Comparison of ENCODE assay signal across 8 cellular contexts in genomic region chr13:49219647-49220034, GRCh38. TPM values are rescaled to one million over a fixed set of nuclear protein-coding genes. Genes with fewer than 3 reads are reported as not detected.
DNase-seq lines count a peak whose midpoint lies in the region; ATAC-seq and TF ChIP-seq lines count a peak whose summit lies in the region.

No MANE protein-coding gene starts in this region.

- ATAC-seq in naive thymus-derived CD4-positive, alpha-beta T cell = no peak
- ATAC-seq in GM18517 (IDR thresholded peaks at IDR 0.05; ENCODE audit: unreplicated experiment) = no peak

- dilution Hi-C loops in mammary epithelial cell (cut with HindIII; ENCODE audit: low sequenced_read_pairs) = loop anchor here (5.0 kb wide), 1 partner anchor 73 kb away; no protein-coding TSS in a partner anchor

- no peak overlapping the region for H3K27ac Mint-ChIP-seq in naive thymus-derived CD4-positive, alpha-beta T cell

- H3K27me3 ChIP-seq in AG04450 (ENCODE audit: control insufficient read depth, insufficient read depth, low read length) = peaks cover 66% of the 10 kb centered on the region
- H3K27me3 ChIP-seq in H7 (ENCODE audit: control insufficient read depth, insufficient read depth, low read length) = peaks cover 76% of the 10 kb centered on the region
- peaks cover 41% of the 10 kb centered on the region for H3K27me3 ChIP-seq in mammary epithelial cell (ENCODE audit: insufficient read depth, low read length)
- H3K27me3 ChIP-seq in naive thymus-derived CD4-positive, alpha-beta T cell (ENCODE audit: control insufficient read depth in 2 of 2, insufficient read depth in 2 of 2, low read length in 2 of 2) = peaks cover 3 to 12% of the 10 kb centered on the region in 2 donors

- 77% methylated on average over 7 of the region's 17 CpGs for WGBS in mammary epithelial cell (ENCODE audit: low coverage, missing lambda C conversion rate)

- H3K4me1 Mint-ChIP-seq in naive thymus-derived CD4-positive, alpha-beta T cell = peaks cover 16 to 32% (median 20%) of the 10 kb centered on the region in 7 donors

- DNase-seq in AG04450 (ENCODE audit: low read depth, low spot score) (no peak), H7 (no peak), mammary epithelial cell (no peak), SIG-M5 (lab: John Stamatoyannopoulos, UW) (no peak), NOMO-1 (lab: John Stamatoyannopoulos, UW; ENCODE audit: unreplicated experiment in 2 of 2) (no peak)
- DNase-seq in naive thymus-derived CD4-positive, alpha-beta T cell = peak in 1 of 9 donors; percentile 18
- DNase-seq in stimulated activated naive CD4-positive, alpha-beta T cell treated with Interleukin-2 at 50 U/mL for 16 hours (lab: John Stamatoyannopoulos, UW) = no peak

- peak overlapping the region; percentile 63 for H2AFZ ChIP-seq in mammary epithelial cell (ENCODE audit: low read depth, low read length)

- intact Hi-C loops in mammary epithelial cell (cut with micrococcal nuclease) = no loop called here
- intact Hi-C loops in naive thymus-derived CD4-positive, alpha-beta T cell (cut with micrococcal nuclease) = no loop called here

- H3K4me3 Mint-ChIP-seq in naive thymus-derived CD4-positive, alpha-beta T cell = peak overlapping the region; percentile 32 to 80 (median 73)

- peak overlapping the region; percentile 67 for H3K4me2 ChIP-seq in mammary epithelial cell (ENCODE audit: insufficient read depth, low read depth, low read length)

- peaks cover 48 to 67% (median 55%) of the 10 kb centered on the region in 5 donors for H3K27me3 Mint-ChIP-seq in naive thymus-derived CD4-positive, alpha-beta T cell

- peaks cover 0 to 15% (median 2%) of the 10 kb centered on the region in 11 donors for H3K9me3 Mint-ChIP-seq in naive thymus-derived CD4-positive, alpha-beta T cell

- no peaks in the 10 kb centered on the region for H3K36me3 ChIP-seq in H7 (replicated peaks; ENCODE audit: control insufficient read depth, insufficient read depth, low read length)
- no peaks in the 10 kb centered on the region for H3K36me3 ChIP-seq in mammary epithelial cell (ENCODE audit: insufficient read depth, low read length)
- no peaks in the 10 kb centered on the region for H3K36me3 ChIP-seq in naive thymus-derived CD4-positive, alpha-beta T cell (ENCODE audit: control insufficient read depth in 2 of 3, insufficient read depth in 3 of 3, low read length in 3 of 3)

- H4K20me1 ChIP-seq in mammary epithelial cell (ENCODE audit: insufficient read depth, low read length) = no peaks in the 10 kb centered on the region

- peaks cover 4% of the 10 kb centered on the region; the same call in 1 of the 2 replicates for H3K9me3 ChIP-seq in AG04450 (ENCODE audit: control insufficient read depth, insufficient read depth, low read length)
- no peaks in the 10 kb centered on the region for H3K9me3 ChIP-seq in mammary epithelial cell (replicated peaks; ENCODE audit: insufficient read depth, low read length)
- no peaks in the 10 kb centered on the region for H3K9me3 ChIP-seq in naive thymus-derived CD4-positive, alpha-beta T cell (ENCODE audit: control insufficient read depth in 2 of 3, low read length in 3 of 3)

- TF ChIP-seq CTCF in AG04450 (IDR thresholded peaks at IDR 0.05; ENCODE audit: low read depth, low read length) (no peak), mammary epithelial cell (conservative IDR thresholded peaks at IDR 0.05 in 1 of 2, IDR thresholded peaks at IDR 0.05 in 1 of 2; ENCODE audit: extremely low read depth in 1 of 2, insufficient read depth in 1 of 2, low read depth in 1 of 2, low read length in 2 of 2) (no peak)

- H3K79me2 ChIP-seq in mammary epithelial cell (ENCODE audit: insufficient read depth, low read length) = no peaks in the 10 kb centered on the region

- peak overlapping the region; percentile 36 for H3K4me3 ChIP-seq in AG04450 (ENCODE audit: low read depth, low read length)
- H3K4me3 ChIP-seq in H7 (ENCODE audit: insufficient read depth, low read depth, low read length) = peak overlapping the region; percentile 42
- peak overlapping the region in 1 of 3 experiments; percentile 19 for H3K4me3 ChIP-seq in mammary epithelial cell (replicated peaks in 1 of 3; ENCODE audit: insufficient read depth in 1 of 3, low read depth in 2 of 3, low read length in 3 of 3)
- peak overlapping the region; percentile 43 for H3K4me3 ChIP-seq in naive thymus-derived CD4-positive, alpha-beta T cell (ENCODE audit: low read length)

- POLR2A ChIA-PET in AG04450 (lab: Yijun Ruan, JAX) = no interaction called here
- POLR2A ChIA-PET in naive thymus-derived CD4-positive, alpha-beta T cell (lab: Charles Lee) = interaction anchor here (0.5 to 0.6 kb wide), 3 partner anchors 38 to 941 kb away, joined by 3 read pairs; no protein-coding TSS in a partner anchor

- BruUV-seq in mammary epithelial cell (replicated peaks; lab: Mats Ljungman, UMichigan) = no TSS peak

- H3K27ac ChIP-seq in AG04450 (ENCODE audit: low read depth, low read length) (no peak overlapping the region), mammary epithelial cell (ENCODE audit: insufficient read depth, low read depth, low read length) (no peak overlapping the region)
- no peak overlapping the region for H3K27ac ChIP-seq in naive thymus-derived CD4-positive, alpha-beta T cell (ENCODE audit: low read depth, low read length)

- no peak overlapping the region for H3K9ac ChIP-seq in mammary epithelial cell (ENCODE audit: insufficient read depth, low read length)

- CTCF ChIA-PET in AG04450 (lab: Charles Lee) (interaction anchor here (0.6 to 1.3 kb wide), 2 partner anchors 10 to 61 kb away, joined by 3 to 4 read pairs; no protein-coding TSS in a partner anchor), mammary epithelial cell (lab: Charles Lee; ENCODE audit: low non-redundant PET) (no interaction called here)
- CTCF ChIA-PET in naive thymus-derived CD4-positive, alpha-beta T cell (lab: Charles Lee) = no interaction called here

- in situ Hi-C loops in mammary epithelial cell (cut with MboI; ENCODE audit: low sequenced_read_pairs in 2 of 2) = no loop called here

- H3K36me3 Mint-ChIP-seq in naive thymus-derived CD4-positive, alpha-beta T cell = peaks cover 6 to 16% (median 10%) of the 10 kb centered on the region in 5 donors

- H3K4me1 ChIP-seq in mammary epithelial cell (ENCODE audit: insufficient read depth, low read length) = no peaks in the 10 kb centered on the region
- H3K4me1 ChIP-seq in naive thymus-derived CD4-positive, alpha-beta T cell (ENCODE audit: control insufficient read depth in 2 of 2, insufficient read depth in 2 of 2, low read length in 2 of 2) = peaks cover 6 to 7% of the 10 kb centered on the region in 2 donors

RNA-seq across cellular contexts. Expression of gene MLNR, which starts 0.5 kb away (rescaled TPM):
- polyA plus RNA-seq in AG04450 (2011; rRNA removed) (not detected in 2 replicates), mammary epithelial cell (not detected)
- polyA minus RNA-seq in AG04450 (2011; rRNA and poly(A)+ RNA removed) = not detected in 2 replicates
- total RNA-seq in H7 (2014; rRNA removed; shearing (Covaris generic)) = not detected in 2 replicates
- not detected for total RNA-seq in mammary epithelial cell
- not detected for polyA minus RNA-seq in mammary epithelial cell
- not detected for total RNA-seq in naive thymus-derived CD4-positive, alpha-beta T cell
- not detected for polyA plus RNA-seq in naive thymus-derived CD4-positive, alpha-beta T cell

RNA-seq across cellular contexts. Expression of gene CDADC1, which starts 28.1 kb away (rescaled TPM):
- polyA plus RNA-seq in AG04450 (2011; rRNA removed) (3.2 and 6.4 TPM in 2 replicates), mammary epithelial cell (1.8 TPM)
- polyA minus RNA-seq in AG04450 (2011; rRNA and poly(A)+ RNA removed) = 1.4 and 2.0 TPM in 2 replicates
- 1.0 and 2.5 TPM in 2 replicates for total RNA-seq in H7 (2014; rRNA removed; shearing (Covaris generic))
- total RNA-seq in mammary epithelial cell = 1 to 10 TPM; 2.7 to 7.8 TPM
- 0.78 TPM for polyA minus RNA-seq in mammary epithelial cell
- 10 to 100 TPM; 10.7 to 21.3 (median 14.5) TPM for total RNA-seq in naive thymus-derived CD4-positive, alpha-beta T cell
- 10 to 100 TPM in 1 of 2 donors, 1 to 10 TPM in 1; 9.2 to 12.8 TPM for polyA plus RNA-seq in naive thymus-derived CD4-positive, alpha-beta T cell
